ENCODE assay signal across 16 cellular contexts in the genomic region with DNA sequence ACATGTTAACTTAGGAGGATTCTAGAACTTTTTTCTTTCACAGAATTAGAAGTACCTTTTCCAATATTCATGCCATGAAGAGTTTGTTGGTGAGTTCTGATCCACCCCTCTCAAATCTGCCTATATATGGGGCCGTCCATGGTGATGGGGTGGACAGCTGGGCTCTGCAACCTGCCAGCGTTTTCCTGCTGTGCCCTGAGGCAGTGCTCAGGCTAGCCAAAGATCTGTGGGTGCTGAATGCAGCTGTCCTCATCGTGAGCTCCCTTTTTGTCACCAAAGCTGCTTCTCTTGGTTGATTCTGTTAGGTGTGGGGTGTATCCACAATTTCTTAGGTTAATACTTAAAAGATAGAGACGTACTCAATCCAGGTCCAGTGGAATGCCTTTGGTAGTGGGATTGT.
"Had no signal": no experiment of that assay in that cellular context is flagged by ENCODE, and none has a peak within 500 bp of the region (broad histone marks: within the 10 kb centered on the region; RNA-seq: fewer than 3 reads in every experiment).

No MANE protein-coding gene starts in this region.

- H3K4me1 ChIP-seq: testis had no signal

- H3K36me3 ChIP-seq: heart left ventricle, left lung had no signal

- H3K4me3 ChIP-seq: heart left ventricle, left lung, mucosa of descending colon, testis had no signal

- H3K9me3 ChIP-seq: heart left ventricle, left lung, mucosa of descending colon, testis had no signal

- ATAC-seq: heart left ventricle; left lung; mucosa of descending colon; natural killer cell treated with Interleukin-12 subunit alpha and Interleukin-12 subunit beta and Interleukin-15 and Interleukin-18, amount 100 ng/mL, for 72 hours; T-cell had no signal

- H3K27me3 ChIP-seq: left lung, testis had no signal

- H3K4me1 Mint-ChIP-seq: T-cell had no signal

- H3K4me3 Mint-ChIP-seq: activated naive CD8-positive, alpha-beta T cell treated with anti-CD3 and anti-CD28 coated beads for 36 hours; natural killer cell treated with Interleukin-12 subunit alpha and Interleukin-12 subunit beta and Interleukin-15 and Interleukin-18, amount 100 ng/mL, for 72 hours; stimulated activated naive CD8-positive, alpha-beta T cell treated with anti-CD3 and anti-CD28 coated beads, Interleukin-15, Interleukin-2, amounts not matched to agents 100 ng/mL and 50 ng/mL, for 24 hours; T-cell had no signal

- DNase-seq: activated CD4-positive, alpha-beta T cell treated with anti-CD3 and anti-CD28 coated beads for 4 hours; activated gamma-delta T cell treated with Interleukin-2 at 50 U/mL for 16 hours; activated naive CD8-positive, alpha-beta T cell treated with anti-CD3 and anti-CD28 coated beads for 36 hours; activated T-cell treated with anti-CD3 and anti-CD28 coated beads, Interleukin-2, amount 50 U/mL, for 1 hour; anterior cingulate cortex; foreskin melanocyte; heart left ventricle; left lung; mucosa of descending colon; stimulated activated CD4-positive, alpha-beta T cell treated with anti-CD3 and anti-CD28 coated beads, Interleukin-15, amount 100 ng/mL, for 24 hours; stimulated activated CD4-positive, alpha-beta T cell treated with anti-CD3 and anti-CD28 coated beads, Interleukin-4, amount 100 ng/mL, for 24 hours; T-cell; testis had no signal

- H3K27ac ChIP-seq: left lung, testis, VCaP had no signal

- H3K9me3 Mint-ChIP-seq: activated naive CD8-positive, alpha-beta T cell treated with anti-CD3 and anti-CD28 coated beads for 36 hours; natural killer cell treated with Interleukin-12 subunit alpha and Interleukin-12 subunit beta and Interleukin-15 and Interleukin-18, amount 100 ng/mL, for 72 hours; stimulated activated naive CD8-positive, alpha-beta T cell treated with anti-CD3 and anti-CD28 coated beads, Interleukin-15, Interleukin-2, amounts not matched to agents 100 ng/mL and 50 ng/mL, for 24 hours; T-cell had no signal

- H3K27me3 Mint-ChIP-seq: stimulated activated naive CD8-positive, alpha-beta T cell treated with anti-CD3 and anti-CD28 coated beads, Interleukin-15, Interleukin-2, amounts not matched to agents 100 ng/mL and 50 ng/mL, for 24 hours had no signal

- H3K36me3 Mint-ChIP-seq: activated naive CD8-positive, alpha-beta T cell treated with anti-CD3 and anti-CD28 coated beads for 36 hours; natural killer cell treated with Interleukin-12 subunit alpha and Interleukin-12 subunit beta and Interleukin-15 and Interleukin-18, amount 100 ng/mL, for 72 hours; T-cell had no signal

- H3K27ac Mint-ChIP-seq: activated naive CD8-positive, alpha-beta T cell treated with anti-CD3 and anti-CD28 coated beads for 36 hours; natural killer cell treated with Interleukin-12 subunit alpha and Interleukin-12 subunit beta and Interleukin-15 and Interleukin-18, amount 100 ng/mL, for 72 hours; stimulated activated naive CD8-positive, alpha-beta T cell treated with anti-CD3 and anti-CD28 coated beads, Interleukin-15, Interleukin-2, amounts not matched to agents 100 ng/mL and 50 ng/mL, for 24 hours; T-cell had no signal
